Comparison of ENCODE assay signal across 1 cellular context in genomic region chr19:10941649-10942048, GRCh38.
TF ChIP-seq lines count a peak whose summit lies in the region.

No MANE protein-coding gene starts in this region.

TF ChIP-seq in HepG2, 621 proteins besides CTCF, POLR2A, EP300 and RAD21:
- TF ChIP-seq, protein P1, sequence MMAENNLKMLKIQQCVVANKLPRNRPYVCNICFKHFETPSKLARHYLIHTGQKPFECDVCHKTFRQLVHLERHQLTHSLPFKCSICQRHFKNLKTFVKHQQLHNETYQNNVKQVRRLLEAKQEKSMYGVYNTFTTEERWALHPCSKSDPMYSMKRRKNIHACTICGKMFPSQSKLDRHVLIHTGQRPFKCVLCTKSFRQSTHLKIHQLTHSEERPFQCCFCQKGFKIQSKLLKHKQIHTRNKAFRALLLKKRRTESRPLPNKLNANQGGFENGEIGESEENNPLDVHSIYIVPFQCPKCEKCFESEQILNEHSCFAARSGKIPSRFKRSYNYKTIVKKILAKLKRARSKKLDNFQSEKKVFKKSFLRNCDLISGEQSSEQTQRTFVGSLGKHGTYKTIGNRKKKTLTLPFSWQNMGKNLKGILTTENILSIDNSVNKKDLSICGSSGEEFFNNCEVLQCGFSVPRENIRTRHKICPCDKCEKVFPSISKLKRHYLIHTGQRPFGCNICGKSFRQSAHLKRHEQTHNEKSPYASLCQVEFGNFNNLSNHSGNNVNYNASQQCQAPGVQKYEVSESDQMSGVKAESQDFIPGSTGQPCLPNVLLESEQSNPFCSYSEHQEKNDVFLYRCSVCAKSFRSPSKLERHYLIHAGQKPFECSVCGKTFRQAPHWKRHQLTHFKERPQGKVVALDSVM (CRISPR knock-in tag; IDR thresholded peaks at IDR 0.05), result peak; percentile 40; the same call in 1 of the 2 replicates
- 0 out of 2 replicates have a peak, but pooled peaks have one; percentile 8 for TF ChIP-seq ZNF335 (CRISPR knock-in tag; IDR thresholded peaks at IDR 0.05)
- TF ChIP-seq ZMYM3 (CRISPR knock-in tag; IDR thresholded peaks at IDR 0.05), result 0 out of 2 replicates have a peak, but pooled peaks have one; percentile 5
- TF ChIP-seq, protein P2, sequence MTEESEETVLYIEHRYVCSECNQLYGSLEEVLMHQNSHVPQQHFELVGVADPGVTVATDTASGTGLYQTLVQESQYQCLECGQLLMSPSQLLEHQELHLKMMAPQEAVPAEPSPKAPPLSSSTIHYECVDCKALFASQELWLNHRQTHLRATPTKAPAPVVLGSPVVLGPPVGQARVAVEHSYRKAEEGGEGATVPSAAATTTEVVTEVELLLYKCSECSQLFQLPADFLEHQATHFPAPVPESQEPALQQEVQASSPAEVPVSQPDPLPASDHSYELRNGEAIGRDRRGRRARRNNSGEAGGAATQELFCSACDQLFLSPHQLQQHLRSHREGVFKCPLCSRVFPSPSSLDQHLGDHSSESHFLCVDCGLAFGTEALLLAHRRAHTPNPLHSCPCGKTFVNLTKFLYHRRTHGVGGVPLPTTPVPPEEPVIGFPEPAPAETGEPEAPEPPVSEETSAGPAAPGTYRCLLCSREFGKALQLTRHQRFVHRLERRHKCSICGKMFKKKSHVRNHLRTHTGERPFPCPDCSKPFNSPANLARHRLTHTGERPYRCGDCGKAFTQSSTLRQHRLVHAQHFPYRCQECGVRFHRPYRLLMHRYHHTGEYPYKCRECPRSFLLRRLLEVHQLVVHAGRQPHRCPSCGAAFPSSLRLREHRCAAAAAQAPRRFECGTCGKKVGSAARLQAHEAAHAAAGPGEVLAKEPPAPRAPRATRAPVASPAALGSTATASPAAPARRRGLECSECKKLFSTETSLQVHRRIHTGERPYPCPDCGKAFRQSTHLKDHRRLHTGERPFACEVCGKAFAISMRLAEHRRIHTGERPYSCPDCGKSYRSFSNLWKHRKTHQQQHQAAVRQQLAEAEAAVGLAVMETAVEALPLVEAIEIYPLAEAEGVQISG (CRISPR knock-in tag; IDR thresholded peaks at IDR 0.05), result 0 out of 2 replicates have a peak, but pooled peaks have one; percentile 20
- TF ChIP-seq SAP130 (CRISPR knock-in tag; IDR thresholded peaks at IDR 0.05; ENCODE audit: low read depth), result peak; percentile 14
- peak; percentile 47; the same call in 1 of the 2 replicates for TF ChIP-seq ZNF501 (CRISPR knock-in tag; IDR thresholded peaks at IDR 0.05)
- TF ChIP-seq, protein P3, sequence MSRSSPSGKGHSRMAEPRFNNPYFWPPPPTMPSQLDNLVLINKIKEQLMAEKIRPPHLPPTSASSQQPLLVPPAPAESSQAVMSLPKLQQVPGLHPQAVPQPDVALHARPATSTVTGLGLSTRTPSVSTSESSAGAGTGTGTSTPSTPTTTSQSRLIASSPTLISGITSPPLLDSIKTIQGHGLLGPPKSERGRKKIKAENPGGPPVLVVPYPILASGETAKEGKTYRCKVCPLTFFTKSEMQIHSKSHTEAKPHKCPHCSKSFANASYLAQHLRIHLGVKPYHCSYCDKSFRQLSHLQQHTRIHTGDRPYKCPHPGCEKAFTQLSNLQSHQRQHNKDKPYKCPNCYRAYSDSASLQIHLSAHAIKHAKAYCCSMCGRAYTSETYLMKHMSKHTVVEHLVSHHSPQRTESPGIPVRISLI (CRISPR knock-in tag; IDR thresholded peaks at IDR 0.05; ENCODE audit: borderline replicate concordance), result peak; percentile 81; the same call in 1 of the 2 replicates
- peak; percentile 55; the same call in 1 of the 2 replicates for TF ChIP-seq ZNF460 (CRISPR knock-in tag; IDR thresholded peaks at IDR 0.05; ENCODE audit: borderline replicate concordance)
- peak; percentile 46; the same call in 1 of the 2 replicates for TF ChIP-seq CEBPG (CRISPR knock-in tag; IDR thresholded peaks at IDR 0.05)
